In genomic region chr17:72987166-72987565, GRCh38 we compare ENCODE assay signal across 18 cellular contexts.
DNase-seq lines count a peak whose midpoint lies in the region; TF ChIP-seq lines count a peak whose summit lies in the region.
"Had no signal": no experiment of that assay in that cellular context is flagged by ENCODE, and none has a peak within 500 bp of the region (broad histone marks: within the 10 kb centered on the region; RNA-seq: fewer than 3 reads in every experiment).

No MANE protein-coding gene starts in this region.

- no peaks in the 10 kb centered on the region for H3K9me3 Mint-ChIP-seq in activated naive CD4-positive, alpha-beta T cell treated with anti-CD3 and anti-CD28 coated beads, Interleukin-2, amount 50 U/mL, for 24 hours
- no peaks in the 10 kb centered on the region for H3K9me3 Mint-ChIP-seq in activated naive CD4-positive, alpha-beta T cell treated with anti-CD3 and anti-CD28 coated beads, Interleukin-2, amount 10 ng/mL, durations not matched to agents 7 days and 5 days
- peaks cover 7% of the 10 kb centered on the region for H3K9me3 Mint-ChIP-seq in glutamatergic neuron (ENCODE audit: unreplicated experiment)
- no peaks in the 10 kb centered on the region for H3K9me3 Mint-ChIP-seq in osteocyte (ENCODE audit: unreplicated experiment)
- H3K9me3 Mint-ChIP-seq: CD14-positive monocyte; CD8-positive, alpha-beta T cell; HFFc6; IgD-negative memory B cell had no signal

- H3K4me2 ChIP-seq in Karpas-422 (ENCODE audit: low read depth, low read length, poor library complexity, severe bottlenecking), result no peak overlapping the region

- H2AFZ ChIP-seq in Karpas-422 (ENCODE audit: low read length), result no peak overlapping the region

- H3K36me3 Mint-ChIP-seq in activated naive CD4-positive, alpha-beta T cell treated with anti-CD3 and anti-CD28 coated beads, Interleukin-2, amount 50 U/mL, for 24 hours, result no peaks in the 10 kb centered on the region
- no peaks in the 10 kb centered on the region for H3K36me3 Mint-ChIP-seq in activated naive CD4-positive, alpha-beta T cell treated with anti-CD3 and anti-CD28 coated beads, Interleukin-2, amount 10 ng/mL, durations not matched to agents 7 days and 5 days
- no peaks in the 10 kb centered on the region for H3K36me3 Mint-ChIP-seq in glutamatergic neuron (ENCODE audit: unreplicated experiment)
- peaks cover 1% of the 10 kb centered on the region for H3K36me3 Mint-ChIP-seq in osteocyte (ENCODE audit: unreplicated experiment)
- H3K36me3 Mint-ChIP-seq: CD8-positive, alpha-beta T cell had no signal

- no peak overlapping the region for H3K4me3 Mint-ChIP-seq in activated naive CD4-positive, alpha-beta T cell treated with anti-CD3 and anti-CD28 coated beads, Interleukin-2, amount 50 U/mL, for 24 hours
- H3K4me3 Mint-ChIP-seq in activated naive CD4-positive, alpha-beta T cell treated with anti-CD3 and anti-CD28 coated beads, Interleukin-2, amount 10 ng/mL, durations not matched to agents 7 days and 5 days, result no peak overlapping the region
- H3K4me3 Mint-ChIP-seq in glutamatergic neuron (ENCODE audit: unreplicated experiment), result no peak overlapping the region
- H3K4me3 Mint-ChIP-seq in osteocyte (ENCODE audit: unreplicated experiment), result no peak overlapping the region
- H3K4me3 Mint-ChIP-seq: CD14-positive monocyte; CD8-positive, alpha-beta T cell; HFFc6; IgD-negative memory B cell had no signal

- no peaks in the 10 kb centered on the region for H3K27me3 ChIP-seq in Karpas-422 (ENCODE audit: low read length)
- H3K27me3 ChIP-seq: BLaER1 had no signal

- H3K27ac Mint-ChIP-seq in activated naive CD4-positive, alpha-beta T cell treated with anti-CD3 and anti-CD28 coated beads, Interleukin-2, amount 50 U/mL, for 24 hours, result peak overlapping the region; percentile 6
- no peak overlapping the region for H3K27ac Mint-ChIP-seq in activated naive CD4-positive, alpha-beta T cell treated with anti-CD3 and anti-CD28 coated beads, Interleukin-2, amount 10 ng/mL, durations not matched to agents 7 days and 5 days
- H3K27ac Mint-ChIP-seq in glutamatergic neuron (ENCODE audit: unreplicated experiment) (peak overlapping the region; percentile 70), osteocyte (ENCODE audit: unreplicated experiment) (peak overlapping the region; percentile 52)
- H3K27ac Mint-ChIP-seq: CD8-positive, alpha-beta T cell; HFFc6 had no signal

- H3K9ac ChIP-seq in Karpas-422 (ENCODE audit: low read length), result peak overlapping the region; percentile 31; the same call in 1 of the 2 replicates
- H3K9ac ChIP-seq: BLaER1 had no signal

- CTCF ChIA-PET in activated naive CD4-positive, alpha-beta T cell treated with anti-CD3 and anti-CD28 coated beads, Interleukin-2, amount 10 ng/mL, durations not matched to agents 7 days and 5 days (lab: Charles Lee), result interaction anchor here (1.0 to 2.7 kb wide), 8 partner anchors 31 to 262 kb away, joined by 3 to 38 read pairs (median 6); partner anchors contain the start of gene SSTR2

- no peaks in the 10 kb centered on the region for H3K9me2 ChIP-seq in Karpas-422 (replicated peaks; ENCODE audit: insufficient read depth, low read length)

- peaks cover 71% of the 10 kb centered on the region for H3K79me2 ChIP-seq in Karpas-422 (ENCODE audit: low read length)

- no peaks in the 10 kb centered on the region for H4K20me1 ChIP-seq in Karpas-422 (ENCODE audit: insufficient read depth, low read depth, low read length)
- H4K20me1 ChIP-seq: BLaER1 had no signal

- no peaks in the 10 kb centered on the region for H3K36me3 ChIP-seq in Karpas-422 (ENCODE audit: insufficient read depth, low read length)
- H3K36me3 ChIP-seq: BLaER1 had no signal

- peak overlapping the region; percentile 73 for H3K27ac ChIP-seq in Karpas-422 (ENCODE audit: low read length)
- H3K27ac ChIP-seq: BLaER1 had no signal

- no peak for DNase-seq in activated naive CD4-positive, alpha-beta T cell treated with anti-CD3 and anti-CD28 coated beads, Interleukin-2, amount 10 ng/mL, durations not matched to agents 7 days and 5 days
- DNase-seq in Karpas-422, result no peak
- no peak for DNase-seq in glutamatergic neuron
- DNase-seq in osteocyte (ENCODE audit: extremely low spot score, unreplicated experiment), result no peak
- DNase-seq in hepatic stellate cell (ENCODE audit: low spot score), result no peak
- DNase-seq in NCI-H1417 treated with DMSO at 0.1 percent for 48 hours (lab: John Stamatoyannopoulos, UW), result no peak
- DNase-seq in KBM-7, result no peak
- DNase-seq: 8988T; Calu3; CD8-positive, alpha-beta T cell; GF-D8; GOT3; H7; HFFc6 had no signal

- H3K4me3 ChIP-seq in Karpas-422 (ENCODE audit: low read length), result no peak overlapping the region
- H3K4me3 ChIP-seq: BLaER1 had no signal

- no peaks in the 10 kb centered on the region for H3K27me3 Mint-ChIP-seq in activated naive CD4-positive, alpha-beta T cell treated with anti-CD3 and anti-CD28 coated beads, Interleukin-2, amount 50 U/mL, for 24 hours
- H3K27me3 Mint-ChIP-seq in activated naive CD4-positive, alpha-beta T cell treated with anti-CD3 and anti-CD28 coated beads, Interleukin-2, amount 10 ng/mL, durations not matched to agents 7 days and 5 days, result no peaks in the 10 kb centered on the region
- H3K27me3 Mint-ChIP-seq in glutamatergic neuron (ENCODE audit: unreplicated experiment) (no peaks in the 10 kb centered on the region), osteocyte (ENCODE audit: unreplicated experiment) (no peaks in the 10 kb centered on the region)
- H3K27me3 Mint-ChIP-seq: IgD-negative memory B cell had no signal

- peaks cover 3% of the 10 kb centered on the region for H3K4me1 Mint-ChIP-seq in activated naive CD4-positive, alpha-beta T cell treated with anti-CD3 and anti-CD28 coated beads, Interleukin-2, amount 50 U/mL, for 24 hours
- no peaks in the 10 kb centered on the region for H3K4me1 Mint-ChIP-seq in activated naive CD4-positive, alpha-beta T cell treated with anti-CD3 and anti-CD28 coated beads, Interleukin-2, amount 10 ng/mL, durations not matched to agents 7 days and 5 days
- peaks cover 15% of the 10 kb centered on the region for H3K4me1 Mint-ChIP-seq in glutamatergic neuron (ENCODE audit: low read depth, unreplicated experiment)
- peaks cover 44% of the 10 kb centered on the region for H3K4me1 Mint-ChIP-seq in osteocyte (ENCODE audit: unreplicated experiment)

- TF ChIP-seq CTCF in glutamatergic neuron (IDR thresholded peaks at IDR 0.05; ENCODE audit: partially characterized antibody, unreplicated experiment) (no peak), osteocyte (IDR thresholded peaks at IDR 0.05) (no peak)

- in situ Hi-C loops in KBM-7 (cut with MboI; ENCODE audit: low pct_unique_long_range_greater_than_20kb, low sequenced_read_pairs), result no loop called here

- H3K9me3 ChIP-seq in Karpas-422 (ENCODE audit: low read length), result no peaks in the 10 kb centered on the region
- H3K9me3 ChIP-seq: BLaER1 had no signal

- H3K4me1 ChIP-seq in Karpas-422 (ENCODE audit: low read length), result peaks cover 56% of the 10 kb centered on the region
